Comparison of ENCODE assay signal across 24 cellular contexts in genomic region chr7:29275493-29275892, GRCh38.
DNase-seq lines count a peak whose midpoint lies in the region; ATAC-seq and TF ChIP-seq lines count a peak whose summit lies in the region.
"Had no signal": no experiment of that assay in that cellular context is flagged by ENCODE, and none has a peak within 500 bp of the region (broad histone marks: within the 10 kb centered on the region; RNA-seq: fewer than 3 reads in every experiment).

No MANE protein-coding gene starts in this region.

- no peak overlapping the region for H3K4me3 ChIP-seq in GM23338
- H3K4me3 ChIP-seq: A549, GM23248, K562, Peyer's patch had no signal

- no peaks in the 10 kb centered on the region for H3K36me3 Mint-ChIP-seq in GM23338 (ENCODE audit: low read depth)
- H3K36me3 Mint-ChIP-seq in effector memory CD8-positive, alpha-beta T cell (ENCODE audit: insufficient read depth): no peaks in the 10 kb centered on the region
- no peaks in the 10 kb centered on the region for H3K36me3 Mint-ChIP-seq in stimulated activated effector memory CD8-positive, alpha-beta T cell treated with anti-CD3 and anti-CD28 coated beads, Interleukin-12 subunit alpha, Interleukin-12 subunit beta, amount 100 ng/mL, for 72 hours

- no peaks in the 10 kb centered on the region for H3K9me2 ChIP-seq in GM23338 (ENCODE audit: insufficient read depth)

- no peak for DNase-seq in GM23338 (ENCODE audit: low spot score)
- no peak for DNase-seq in effector memory CD8-positive, alpha-beta T cell
- DNase-seq in stimulated activated effector memory CD8-positive, alpha-beta T cell treated with anti-CD3 and anti-CD28 coated beads, Interleukin-12 subunit alpha, Interleukin-12 subunit beta, amount 100 ng/mL, for 72 hours (ENCODE audit: low spot score in 2 of 2): no peak
- DNase-seq in activated CD8-positive, alpha-beta memory T cell treated with anti-CD3 and anti-CD28 coated beads, Interleukin-2, amount 50 U/mL, for 48 hours: no peak
- no peak for DNase-seq in GOT3 (lab: John Stamatoyannopoulos, UW)
- DNase-seq in T-helper 2 cell: no peak
- DNase-seq: BE2C, COR-L47, GM23248, NCI-H1105, NCI-H146, NCI-H2029, NCI-H2171, NCI-H345, NCI-H524, NCI-H774, Peyer's patch had no signal

- peaks cover 9% of the 10 kb centered on the region for H3K27me3 Mint-ChIP-seq in GM23338 (ENCODE audit: insufficient read depth, low read depth, poor library complexity)
- H3K27me3 Mint-ChIP-seq in effector memory CD8-positive, alpha-beta T cell: no peaks in the 10 kb centered on the region

- H4K20me1 ChIP-seq in GM23338 (replicated peaks; ENCODE audit: insufficient read depth): no peaks in the 10 kb centered on the region

- no peaks in the 10 kb centered on the region for H3K27me3 ChIP-seq in GM23338 (ENCODE audit: insufficient read depth)
- H3K27me3 ChIP-seq: BE2C, Peyer's patch had no signal

- no peaks in the 10 kb centered on the region for H3F3A ChIP-seq in GM23338 (replicated peaks; ENCODE audit: low read depth)

- H3K79me2 ChIP-seq in GM23338 (replicated peaks; ENCODE audit: insufficient read depth): no peaks in the 10 kb centered on the region

- no peak overlapping the region for H2AFZ ChIP-seq in GM23338
- H2AFZ ChIP-seq: GM23248 had no signal

- H3K27ac ChIP-seq in GM23338 (ENCODE audit: low read depth) (0 out of 2 replicates have a peak overlapping the region, but pooled peaks have one; percentile 26), VCaP (peak overlapping the region; percentile 82)
- H3K27ac ChIP-seq: A549, GM23248, HL-60 had no signal

- ATAC-seq in GM23338 (peak; percentile 16; the same call in 2 of the 3 replicates), GM18868 (IDR thresholded peaks at IDR 0.05; ENCODE audit: unreplicated experiment) (no peak)
- ATAC-seq in effector memory CD8-positive, alpha-beta T cell (replicated peaks): peak; percentile 68
- ATAC-seq in stimulated activated effector memory CD8-positive, alpha-beta T cell treated with anti-CD3 and anti-CD28 coated beads, Interleukin-12 subunit alpha, Interleukin-12 subunit beta, amount 100 ng/mL, for 72 hours: peak; percentile 20
- ATAC-seq: A549, HepG2, K562, SK-N-SH treated with all-trans-retinoic acid at 6 μM for 48 hours had no signal

- H3K36me3 ChIP-seq in GM23338 (ENCODE audit: insufficient read depth): no peaks in the 10 kb centered on the region
- H3K36me3 ChIP-seq: BE2C, Peyer's patch had no signal

- peaks cover 40% of the 10 kb centered on the region for H3K4me1 ChIP-seq in GM23338 (ENCODE audit: insufficient read depth)
- H3K4me1 ChIP-seq: A549, BE2C had no signal

- H3K27ac Mint-ChIP-seq in GM23338: no peak overlapping the region
- H3K27ac Mint-ChIP-seq in effector memory CD8-positive, alpha-beta T cell: no peak overlapping the region
- no peak overlapping the region for H3K27ac Mint-ChIP-seq in stimulated activated effector memory CD8-positive, alpha-beta T cell treated with anti-CD3 and anti-CD28 coated beads, Interleukin-12 subunit alpha, Interleukin-12 subunit beta, amount 100 ng/mL, for 72 hours

- no peaks in the 10 kb centered on the region; the same call in 2 of the 3 replicates for H3K9me3 Mint-ChIP-seq in GM23338
- H3K9me3 Mint-ChIP-seq in effector memory CD8-positive, alpha-beta T cell: no peaks in the 10 kb centered on the region
- H3K9me3 Mint-ChIP-seq in stimulated activated effector memory CD8-positive, alpha-beta T cell treated with anti-CD3 and anti-CD28 coated beads, Interleukin-12 subunit alpha, Interleukin-12 subunit beta, amount 100 ng/mL, for 72 hours: no peaks in the 10 kb centered on the region

- TF ChIP-seq CTCF in GM23338 (conservative IDR thresholded peaks at IDR 0.05; ENCODE audit: low read depth in 2 of 2): no peak
- TF ChIP-seq CTCF in VCaP (conservative IDR thresholded peaks at IDR 0.05): no peak

- H3K4me2 ChIP-seq in GM23338: no peak overlapping the region; the same call in 1 of the 2 replicates
- H3K4me2 ChIP-seq: A549 had no signal

- no peak overlapping the region for H3K4me3 Mint-ChIP-seq in GM23338
- H3K4me3 Mint-ChIP-seq in effector memory CD8-positive, alpha-beta T cell: peak overlapping the region in 1 of 2 donors; percentile 53
- H3K4me3 Mint-ChIP-seq in stimulated activated effector memory CD8-positive, alpha-beta T cell treated with anti-CD3 and anti-CD28 coated beads, Interleukin-12 subunit alpha, Interleukin-12 subunit beta, amount 100 ng/mL, for 72 hours: no peak overlapping the region

- peaks cover 49% of the 10 kb centered on the region for H3K4me1 Mint-ChIP-seq in GM23338
- peaks cover 43 to 67% of the 10 kb centered on the region in 2 donors for H3K4me1 Mint-ChIP-seq in effector memory CD8-positive, alpha-beta T cell (ENCODE audit: low read depth in 2 of 2)
- peaks cover 45% of the 10 kb centered on the region for H3K4me1 Mint-ChIP-seq in stimulated activated effector memory CD8-positive, alpha-beta T cell treated with anti-CD3 and anti-CD28 coated beads, Interleukin-12 subunit alpha, Interleukin-12 subunit beta, amount 100 ng/mL, for 72 hours

TF ChIP-seq in GM23338, 12 proteins besides CTCF, POLR2A, EP300 and RAD21:
- TF ChIP-seq ZNF331 (CRISPR knock-in tag; IDR thresholded peaks at IDR 0.05; ENCODE audit: low read depth): no peak
- TF ChIP-seq EZH2phosphoT487 (IDR thresholded peaks at IDR 0.05; ENCODE audit: unreplicated experiment): no peak
- TF ChIP-seq ZNF114 (CRISPR knock-in tag; IDR thresholded peaks at IDR 0.05): no peak
- no peak for TF ChIP-seq JUNB (IDR thresholded peaks at IDR 0.05; ENCODE audit: unreplicated experiment)
- TF ChIP-seq STAT1 (IDR thresholded peaks at IDR 0.05; ENCODE audit: unreplicated experiment): no peak
- TF ChIP-seq POLR2AphosphoS5 (IDR thresholded peaks at IDR 0.05; ENCODE audit: low read depth): no peak
